ENCODE assay signal across 8 cellular contexts in genomic region chrX:40168183-40169015, GRCh38.
DNase-seq lines count a peak whose midpoint lies in the region; ATAC-seq, FAIRE-seq and TF ChIP-seq lines count a peak whose summit lies in the region.

No MANE protein-coding gene starts in this region.

- no peaks in the 10 kb centered on the region; the same call in 1 of the 3 replicates for H3K9me3 Mint-ChIP-seq in GM23338

- H3K9ac ChIP-seq in mucosa of rectum (ENCODE audit: low read depth in 1 of 2, low read length in 2 of 2): peak overlapping the region; percentile 54 to 56

- H3K27me3 ChIP-seq in GM23338 (ENCODE audit: insufficient read depth) (peaks cover 27% of the 10 kb centered on the region), mucosa of rectum (ENCODE audit: control insufficient read depth in 2 of 2, insufficient read depth in 2 of 2, low read length in 2 of 2) (peaks cover 5 to 15% of the 10 kb centered on the region in 2 donors)

- peaks cover 45% of the 10 kb centered on the region for H3K27me3 Mint-ChIP-seq in GM23338 (ENCODE audit: insufficient read depth, low read depth, poor library complexity)

- peak overlapping the region; percentile 69 for H3K4me3 Mint-ChIP-seq in GM23338

- H3K4me2 ChIP-seq in A549 (peak overlapping the region; percentile 74; the same call in 2 of the 3 replicates), GM23338 (peak overlapping the region; percentile 83)

- CTCF ChIA-PET in A549 (lab: Yijun Ruan, JAX): interaction anchor here (0.7 to 1.8 kb wide), 8 partner anchors 11 to 907 kb away, joined by 3 to 5 read pairs (median 3); no protein-coding TSS in a partner anchor

- H3K27ac ChIP-seq in A549: peak overlapping the region in 1 of 2 experiments; percentile 86; a peak in 2 of 6 replicates
- peak overlapping the region; percentile 92 for H3K27ac ChIP-seq in GM23338 (ENCODE audit: low read depth)
- no peak overlapping the region for H3K27ac ChIP-seq in mucosa of rectum (ENCODE audit: low read depth in 2 of 2, low read length in 2 of 2)

- WGBS in A549 (ENCODE audit: missing lambda C conversion rate): 95% methylated on average over 33 of the region's 60 CpGs

- H3K36me3 ChIP-seq in GM23338 (ENCODE audit: insufficient read depth) (no peaks in the 10 kb centered on the region), mucosa of rectum (ENCODE audit: control insufficient read depth in 2 of 2, insufficient read depth in 2 of 2, low read length in 2 of 2) (no peaks in the 10 kb centered on the region)

- no peak for DNase-seq in A549 (ENCODE audit: low read depth in 1 of 2, low spot score in 1 of 2)
- DNase-seq in GM23338 (ENCODE audit: low spot score): no peak
- no peak for DNase-seq in astrocyte of the cerebellum (ENCODE audit: low read depth)
- no peak for DNase-seq in NCI-H1694 (lab: John Stamatoyannopoulos, UW)
- DNase-seq in GM03348 (ENCODE audit: low spot score): no peak
- DNase-seq in cerebellar cortex (ENCODE audit: low spot score): no peak
- DNase-seq in anterior cingulate cortex (lab: John Stamatoyannopoulos, UW): no peak

- in situ Hi-C loops in astrocyte of the cerebellum (cut with HindIII; ENCODE audit: low sequenced_read_pairs): loop anchor here (5.0 kb wide), 1 partner anchor 81 kb away; no protein-coding TSS in a partner anchor

- peaks cover 26% of the 10 kb centered on the region for H3K79me2 ChIP-seq in GM23338 (replicated peaks; ENCODE audit: insufficient read depth)

- no peak overlapping the region for H3K4me3 ChIP-seq in A549
- peak overlapping the region; percentile 56 for H3K4me3 ChIP-seq in GM23338
- H3K4me3 ChIP-seq in astrocyte of the cerebellum (ENCODE audit: low read depth, low read length): peak overlapping the region; percentile 18
- H3K4me3 ChIP-seq in mucosa of rectum (ENCODE audit: low read length in 2 of 2): peak overlapping the region; percentile 46 to 66

- no peaks in the 10 kb centered on the region for H4K20me1 ChIP-seq in GM23338 (replicated peaks; ENCODE audit: insufficient read depth)

- POLR2A ChIA-PET in A549 (lab: Yijun Ruan, JAX): no interaction called here

- H3K9me3 ChIP-seq in A549 (no peaks in the 10 kb centered on the region), mucosa of rectum (ENCODE audit: control insufficient read depth in 2 of 2, low read length in 2 of 2) (no peaks in the 10 kb centered on the region)

- no peak for FAIRE-seq in A549 (lab: Jason Lieb, UNC)

- ATAC-seq in A549 (no peak), GM23338 (peak; percentile 4; the same call in 2 of the 3 replicates)

- TF ChIP-seq CTCF in A549 (IDR thresholded peaks at IDR 0.05) (no peak), GM23338 (conservative IDR thresholded peaks at IDR 0.05; ENCODE audit: low read depth in 2 of 2) (no peak), astrocyte of the cerebellum (IDR thresholded peaks at IDR 0.05; ENCODE audit: low read depth, low read length, missing control alignments) (no peak)

- no peak for TF ChIP-seq POLR2A in A549 (IDR thresholded peaks at IDR 0.05; ENCODE audit: low read length)

- H3K27ac Mint-ChIP-seq in GM23338: peak overlapping the region; percentile 88

- no peak for TF ChIP-seq EP300 in A549 (IDR thresholded peaks at IDR 0.05)

- no peaks in the 10 kb centered on the region for H3K9me2 ChIP-seq in GM23338 (ENCODE audit: insufficient read depth)

- H2AFZ ChIP-seq in GM23338: no peak overlapping the region

- H3K4me1 Mint-ChIP-seq in GM23338: peaks cover 44% of the 10 kb centered on the region

- TF ChIP-seq RAD21 in A549 (conservative IDR thresholded peaks at IDR 0.05 in 1 of 2, IDR thresholded peaks at IDR 0.05 in 1 of 2): no peak

- H3K4me1 ChIP-seq in A549 (peaks cover 10% of the 10 kb centered on the region), GM23338 (ENCODE audit: insufficient read depth) (peaks cover 48% of the 10 kb centered on the region), mucosa of rectum (ENCODE audit: control insufficient read depth in 2 of 2, insufficient read depth in 2 of 2, low read length in 2 of 2) (peaks cover 6 to 32% of the 10 kb centered on the region in 2 donors)

- H3K36me3 Mint-ChIP-seq in GM23338 (ENCODE audit: low read depth): peaks cover 5% of the 10 kb centered on the region; the same call in 2 of the 3 replicates

- 0 out of 2 replicates have a peak, but pooled peaks cover 3% of the 10 kb centered on the region for H3F3A ChIP-seq in GM23338 (replicated peaks; ENCODE audit: low read depth)

TF ChIP-seq in A549, 52 proteins besides CTCF, POLR2A, EP300 and RAD21:
- TF ChIP-seq HEYL (CRISPR knock-in tag; IDR thresholded peaks at IDR 0.05) (no peak), ZFP36 (IDR thresholded peaks at IDR 0.05; ENCODE audit: borderline replicate concordance, partially characterized antibody) (no peak), RCOR1 (IDR thresholded peaks at IDR 0.05; ENCODE audit: low read depth, low read length) (no peak), CHD2 (IDR thresholded peaks at IDR 0.05; ENCODE audit: low read length, partially characterized antibody) (no peak), JUNB (IDR thresholded peaks at IDR 0.05) (no peak), TFCP2L1 (CRISPR knock-in tag; IDR thresholded peaks at IDR 0.05) (no peak), MAX (IDR thresholded peaks at IDR 0.05) (no peak), KDM1A (IDR thresholded peaks at IDR 0.05; ENCODE audit: low read depth) (no peak), RFX5 (IDR thresholded peaks at IDR 0.05) (no peak), ATOH8 (CRISPR knock-in tag; IDR thresholded peaks at IDR 0.05; ENCODE audit: low read depth) (no peak), NPAS2 (CRISPR knock-in tag; IDR thresholded peaks at IDR 0.05; ENCODE audit: borderline replicate concordance) (no peak)

TF ChIP-seq in GM23338, 12 proteins besides CTCF, POLR2A, EP300 and RAD21:
- TF ChIP-seq POLR2AphosphoS5 (IDR thresholded peaks at IDR 0.05; ENCODE audit: low read depth): no peak
- no peak for TF ChIP-seq JUNB (IDR thresholded peaks at IDR 0.05; ENCODE audit: unreplicated experiment)
- no peak for TF ChIP-seq ZNF331 (CRISPR knock-in tag; IDR thresholded peaks at IDR 0.05; ENCODE audit: low read depth)
- no peak for TF ChIP-seq ETS1 (IDR thresholded peaks at IDR 0.05)
- TF ChIP-seq ZNF114 (CRISPR knock-in tag; IDR thresholded peaks at IDR 0.05): no peak
- no peak for TF ChIP-seq CREB1 (CRISPR knock-in tag; IDR thresholded peaks at IDR 0.05; ENCODE audit: low read depth)
- TF ChIP-seq STAT1 (IDR thresholded peaks at IDR 0.05; ENCODE audit: unreplicated experiment): no peak
- no peak for TF ChIP-seq EZH2 (IDR thresholded peaks at IDR 0.05; ENCODE audit: low read depth, unreplicated experiment)
- TF ChIP-seq NANOG (IDR thresholded peaks at IDR 0.05; ENCODE audit: borderline replicate concordance): no peak
